Comparison of ENCODE assay signal across 9 cellular contexts in the genomic region with DNA sequence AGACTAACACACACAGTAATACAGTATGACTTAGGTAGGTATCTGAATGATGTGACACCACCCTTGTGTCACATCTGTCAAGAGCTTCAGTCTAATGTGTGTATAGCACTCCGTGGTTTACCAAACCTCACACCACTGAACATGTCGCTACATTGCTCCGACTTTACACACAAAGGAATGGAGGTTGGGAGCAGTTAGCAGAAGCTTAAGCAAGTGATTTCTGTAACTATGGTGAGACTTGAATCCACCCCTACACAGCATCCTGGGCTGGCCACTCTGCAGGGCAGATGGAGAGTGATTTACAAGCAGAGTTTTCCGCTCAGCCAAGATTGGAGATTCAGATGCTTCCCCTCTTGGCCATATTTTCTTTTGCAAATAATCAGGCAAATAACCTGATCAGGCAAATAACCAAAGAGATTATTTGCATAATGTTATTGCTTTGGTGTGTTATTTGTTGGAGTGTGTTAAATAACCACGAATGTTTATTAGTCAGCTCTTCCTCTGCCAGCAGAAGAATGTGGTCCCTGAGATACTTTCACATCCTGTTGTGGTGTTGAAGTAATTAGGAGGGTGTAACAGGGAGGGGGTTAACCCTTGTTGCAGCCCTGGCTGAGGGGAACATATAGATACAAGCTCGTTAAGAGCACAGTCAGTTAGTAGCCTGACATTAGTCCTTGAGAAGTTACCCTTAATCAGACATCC.
DNase-seq lines count a peak whose midpoint lies in the region; ATAC-seq lines count a peak whose summit lies in the region.
"Had no signal": no experiment of that assay in that cellular context is flagged by ENCODE, and none has a peak within 500 bp of the region (broad histone marks: within the 10 kb centered on the region; RNA-seq: fewer than 3 reads in every experiment).

No MANE protein-coding gene starts in this region.

- peaks cover 43 to 65% (median 63%) of the 10 kb centered on the region in 3 donors for H3K4me1 Mint-ChIP-seq in naive B cell

- ATAC-seq in GM18909 (IDR thresholded peaks at IDR 0.05; ENCODE audit: poor library complexity, unreplicated experiment) (peak; percentile 99), HG03066 (IDR thresholded peaks at IDR 0.05; ENCODE audit: low read depth, unreplicated experiment) (peak; percentile 96), naive B cell (ENCODE audit: low read depth in 2 of 2) (peak; percentile 94 to 95)

- H4K20me1 ChIP-seq in BLaER1 treated with 17β-estradiol and CSF1 and Interleukin-3, amounts not matched to agents 10 nM and 100 nM = no peaks in the 10 kb centered on the region

- H3K4me1 ChIP-seq in BLaER1 treated with 17β-estradiol and CSF1 and Interleukin-3, amounts not matched to agents 10 nM and 100 nM = peaks cover 25 to 78% (median 47%) of the 10 kb centered on the region in 10 experiments

- H3K9me3 ChIP-seq in BLaER1 treated with 17β-estradiol and CSF1 and Interleukin-3, amounts not matched to agents 10 nM and 100 nM (replicated peaks in 1 of 11) = peaks cover 0 to 18% (median 7%) of the 10 kb centered on the region in 11 experiments; a peak in 10 of 22 replicates

- H3K27ac Mint-ChIP-seq in naive B cell = peak overlapping the region; percentile 64 to 91 (median 74)

- peak overlapping the region; percentile 65 to 90 (median 84) for H3K4me2 ChIP-seq in BLaER1 treated with 17β-estradiol and CSF1 and Interleukin-3, amounts not matched to agents 10 nM and 100 nM

- peak overlapping the region; percentile 19 to 81 (median 62) for H3K4me3 Mint-ChIP-seq in naive B cell

- H3K36me3 Mint-ChIP-seq in naive B cell = peaks cover 0 to 7% of the 10 kb centered on the region in 2 donors

- no peaks in the 10 kb centered on the region for H3K27me3 ChIP-seq in BLaER1 treated with 17β-estradiol and CSF1 and Interleukin-3, amounts not matched to agents 10 nM and 100 nM
- H3K27me3 ChIP-seq: cardiac muscle cell had no signal

- H3K27ac ChIP-seq in BLaER1 treated with 17β-estradiol and CSF1 and Interleukin-3, amounts not matched to agents 10 nM and 100 nM = peak overlapping the region; percentile 30 to 85 (median 68); a peak in 20 of 22 replicates
- no peak overlapping the region for H3K27ac ChIP-seq in substantia nigra (ENCODE audit: low read depth, low read length, poor library complexity, severe bottlenecking)
- H3K27ac ChIP-seq: cardiac muscle cell had no signal

- H3K36me3 ChIP-seq in BLaER1 treated with 17β-estradiol and CSF1 and Interleukin-3, amounts not matched to agents 10 nM and 100 nM = no peaks in the 10 kb centered on the region
- H3K36me3 ChIP-seq: cardiac muscle cell had no signal

- peaks cover 4 to 9% (median 5%) of the 10 kb centered on the region in 7 donors for H3K9me3 Mint-ChIP-seq in naive B cell

- H3K4me3 ChIP-seq in BLaER1 treated with 17β-estradiol and CSF1 and Interleukin-3, amounts not matched to agents 10 nM and 100 nM = peak overlapping the region in 4 of 10 experiments; percentile 5 to 17 (median 8); a peak in 5 of 20 replicates
- H3K4me3 ChIP-seq: cardiac muscle cell had no signal

- peak overlapping the region in 9 of 11 experiments; percentile 29 to 71 (median 58); a peak in 13 of 22 replicates for H3K9ac ChIP-seq in BLaER1 treated with 17β-estradiol and CSF1 and Interleukin-3, amounts not matched to agents 10 nM and 100 nM

- DNase-seq in SW480 (ENCODE audit: low spot score) (peak; percentile 16), naive B cell (peak; percentile 75), substantia nigra (lab: John Stamatoyannopoulos, UW) (no peak), NCI-H69 (lab: John Stamatoyannopoulos, UW) (no peak), NCI-H524 (lab: John Stamatoyannopoulos, UW) (no peak)

- H3K27me3 Mint-ChIP-seq in naive B cell = no peaks in the 10 kb centered on the region

Comparison
In these comparisons a context has a peak if more than half of its experiments do, and no peak if none do; other contexts are left out.
1. DNase-seq: peak in SW480 (single experiment) and naive B cell (single experiment); none in substantia nigra (0 of 49), NCI-H69 (single experiment) and NCI-H524 (0 of 2).
2. Peak in every context shown above with its lines, with median percentiles within 50 percentile points of each other: ATAC-seq.